In the genomic region with DNA sequence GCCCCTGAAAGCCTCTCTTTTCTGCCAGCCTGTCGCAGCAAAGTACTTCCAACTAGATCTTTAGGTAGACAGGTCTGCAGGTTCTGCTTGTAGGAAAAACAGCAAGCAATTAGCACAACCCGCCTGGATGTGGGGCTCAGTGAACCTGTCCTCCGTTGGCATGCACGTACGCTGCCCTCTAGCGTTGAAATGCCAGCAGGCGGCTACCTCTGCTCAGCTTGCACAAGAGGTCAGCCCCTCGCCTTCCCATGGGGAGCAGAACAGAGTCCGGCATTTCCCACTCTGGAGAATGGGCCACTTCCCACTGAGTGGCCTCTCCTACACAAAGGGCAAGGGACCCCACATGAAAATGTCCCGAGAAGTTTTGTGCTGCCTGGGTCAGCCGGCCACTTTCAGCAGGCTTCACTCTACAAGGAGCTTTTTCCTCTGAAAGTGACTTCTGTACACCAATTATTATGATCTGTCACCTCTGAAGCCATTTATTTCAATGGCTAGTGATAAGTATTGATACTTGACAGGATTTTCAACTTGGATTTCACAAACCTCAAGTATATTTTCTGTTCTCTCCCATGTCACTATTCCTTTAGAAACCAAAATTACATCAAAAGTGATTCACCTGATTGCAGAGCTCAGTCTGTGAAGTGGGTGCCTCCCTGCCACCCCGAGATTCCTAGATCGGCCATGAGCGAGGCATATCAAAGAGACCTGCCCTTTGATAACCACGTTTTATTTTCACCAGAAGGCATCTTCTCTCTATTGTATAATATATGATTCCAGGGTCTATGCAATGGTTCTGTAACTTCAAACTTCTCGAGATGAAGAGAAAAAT, we compare ENCODE assay signal across 8 cellular contexts. TPM values are rescaled to one million over a fixed set of nuclear protein-coding genes. Genes with fewer than 3 reads are reported as not detected.
DNase-seq lines count a peak whose midpoint lies in the region; ATAC-seq and TF ChIP-seq lines count a peak whose summit lies in the region.

No MANE protein-coding gene starts in this region.

- H3K27ac ChIP-seq in Peyer's patch (no peak overlapping the region), osteoblast (ENCODE audit: low read depth, low read length) (peak overlapping the region; percentile 90), suprapubic skin (no peak overlapping the region)

- DNase-seq in G401 (ENCODE audit: low spot score) (peak; percentile 70), Peyer's patch (peak; percentile 36 to 79 (median 70)), fibroblast of villous mesenchyme (ENCODE audit: low read depth) (peak; percentile 78), osteoblast (ENCODE audit: insufficient read length, low spot score, missing footprints) (no peak), suprapubic skin (ENCODE audit: low spot score in 2 of 2) (peak; percentile 85 to 86)
- DNase-seq in activated T-cell treated with anti-CD3 and anti-CD28 coated beads, Interleukin-2, amount 50 U/mL, for 48 hours: peak; percentile 75 to 78

- in situ Hi-C loops in G401 (cut with HindIII; ENCODE audit: low sequenced_read_pairs): no loop called here

- no peaks in the 10 kb centered on the region for H4K20me1 ChIP-seq in osteoblast (ENCODE audit: insufficient read depth, low read length)

- no peaks in the 10 kb centered on the region for H3K4me1 ChIP-seq in Peyer's patch
- H3K4me1 ChIP-seq in osteoblast (ENCODE audit: insufficient read depth, low read length): peaks cover 19% of the 10 kb centered on the region
- H3K4me1 ChIP-seq in suprapubic skin: peaks cover 17% of the 10 kb centered on the region

- no peak for TF ChIP-seq EP300 in suprapubic skin (IDR thresholded peaks at IDR 0.05)

- TF ChIP-seq POLR2A in Peyer's patch (IDR thresholded peaks at IDR 0.05) (no peak), suprapubic skin (IDR thresholded peaks at IDR 0.05) (no peak)

- H3K27me3 ChIP-seq in Peyer's patch: no peaks in the 10 kb centered on the region
- peaks cover 3% of the 10 kb centered on the region for H3K27me3 ChIP-seq in osteoblast (ENCODE audit: insufficient read depth, low read length)
- H3K27me3 ChIP-seq in suprapubic skin: no peaks in the 10 kb centered on the region

- ATAC-seq in HG03442 (IDR thresholded peaks at IDR 0.05; ENCODE audit: unreplicated experiment) (peak; percentile 62), GM21786 (IDR thresholded peaks at IDR 0.05; ENCODE audit: unreplicated experiment) (no peak)

- WGBS in suprapubic skin: 66% methylated on average over 9 of the region's 16 CpGs

- no peaks in the 10 kb centered on the region for H3K79me2 ChIP-seq in osteoblast (ENCODE audit: insufficient read depth, low read length)

- TF ChIP-seq CTCF in Peyer's patch (IDR thresholded peaks at IDR 0.05): peak; percentile 17 to 56 (median 52)
- peak; percentile 89 for TF ChIP-seq CTCF in fibroblast of villous mesenchyme (IDR thresholded peaks at IDR 0.05; ENCODE audit: insufficient read depth, low read depth, low read length)
- TF ChIP-seq CTCF in osteoblast (IDR thresholded peaks at IDR 0.05; ENCODE audit: extremely low read depth, low read depth, low read length): peak; percentile 90
- TF ChIP-seq CTCF in suprapubic skin (IDR thresholded peaks at IDR 0.05): peak; percentile 29 to 81

- H3K4me2 ChIP-seq in osteoblast (ENCODE audit: insufficient read depth, low read length): no peak overlapping the region

- no peaks in the 10 kb centered on the region for H3K9me3 ChIP-seq in Peyer's patch
- no peaks in the 10 kb centered on the region for H3K9me3 ChIP-seq in osteoblast (ENCODE audit: low read depth, low read length)
- no peaks in the 10 kb centered on the region for H3K9me3 ChIP-seq in suprapubic skin

- H2AFZ ChIP-seq in osteoblast (ENCODE audit: low read length): no peak overlapping the region

- H3K36me3 ChIP-seq in Peyer's patch (no peaks in the 10 kb centered on the region), osteoblast (ENCODE audit: insufficient read depth, low read length) (no peaks in the 10 kb centered on the region), suprapubic skin (no peaks in the 10 kb centered on the region)

- H3K4me3 ChIP-seq in Peyer's patch: no peak overlapping the region
- H3K4me3 ChIP-seq in fibroblast of villous mesenchyme (ENCODE audit: low read depth, low read length): no peak overlapping the region
- no peak overlapping the region for H3K4me3 ChIP-seq in osteoblast (ENCODE audit: insufficient read depth, low read length)
- H3K4me3 ChIP-seq in suprapubic skin: no peak overlapping the region

RNA-seq across cellular contexts. Expression of a gene that starts 56.7 kb away (rescaled TPM):
- total RNA-seq in G401 (2014; rRNA removed; shearing (Covaris generic)): not detected in 2 replicates
- 1 to 10 TPM in 3 of 4 donors, under 1 TPM in 1; 0.53 to 5.8 (median 2.6) TPM for total RNA-seq in Peyer's patch
- 7.8 and 18.7 TPM in 2 replicates for total RNA-seq in fibroblast of villous mesenchyme
- 47.0 and 52.7 TPM in 2 replicates for total RNA-seq in osteoblast
- total RNA-seq in suprapubic skin: 10 to 100 TPM in 1 of 4 donors, 1 to 10 TPM in 3; 2.6 to 10.1 (median 6.8) TPM
